In genomic region chr15:74783072-74783807, GRCh38 we compare ENCODE assay signal across 8 cellular contexts. TPM values are rescaled to one million over a fixed set of nuclear protein-coding genes. Genes with fewer than 3 reads are reported as not detected.
A peak's percentile ranks its signal among the peaks of the same experiment; 100 is the strongest.
DNase-seq lines count a peak whose midpoint lies in the region; ATAC-seq lines count a peak whose summit lies in the region.

No MANE protein-coding gene starts in this region.

- in situ Hi-C loops in G401 (cut with HindIII; ENCODE audit: low sequenced_read_pairs), result no loop called here

- H3K27me3 Mint-ChIP-seq in activated naive CD8-positive, alpha-beta T cell treated with anti-CD3 and anti-CD28 coated beads, Interleukin-2, amount 10 ng/mL, durations not matched to agents 7 days and 5 days, result no peaks in the 10 kb centered on the region

- H3K4me3 Mint-ChIP-seq in activated naive CD8-positive, alpha-beta T cell treated with anti-CD3 and anti-CD28 coated beads, Interleukin-2, amount 10 ng/mL, durations not matched to agents 7 days and 5 days, result peak overlapping the region; percentile 88
- peak overlapping the region; percentile 96 for H3K4me3 Mint-ChIP-seq in stimulated activated effector memory CD8-positive, alpha-beta T cell treated with anti-CD3 and anti-CD28 coated beads, Interleukin-12 subunit alpha, Interleukin-12 subunit beta, amount 100 ng/mL, for 72 hours

- DNase-seq in MG63 (no peak), GM19240 (ENCODE audit: insufficient read length, low spot score) (no peak), G401 (ENCODE audit: low spot score) (no peak)
- peak; percentile 61 for DNase-seq in activated naive CD8-positive, alpha-beta T cell treated with anti-CD3 and anti-CD28 coated beads, Interleukin-2, amount 10 ng/mL, durations not matched to agents 7 days and 5 days
- peak in 1 of 2 donors; percentile 66 for DNase-seq in stimulated activated effector memory CD8-positive, alpha-beta T cell treated with anti-CD3 and anti-CD28 coated beads, Interleukin-12 subunit alpha, Interleukin-12 subunit beta, amount 100 ng/mL, for 72 hours (ENCODE audit: low spot score in 2 of 2)

- POLR2A ChIA-PET in activated naive CD8-positive, alpha-beta T cell treated with anti-CD3 and anti-CD28 coated beads, Interleukin-2, amount 10 ng/mL, durations not matched to agents 7 days and 5 days (lab: Charles Lee), result interaction anchor here (0.8 to 21.9 kb wide), 8 partner anchors 4 to 418 kb away, joined by 3 to 709 read pairs (median 4); partner anchors contain the start of genes ARID3B, C15orf39 and CSK

- peaks cover 21% of the 10 kb centered on the region for H3K36me3 Mint-ChIP-seq in activated naive CD8-positive, alpha-beta T cell treated with anti-CD3 and anti-CD28 coated beads, Interleukin-2, amount 10 ng/mL, durations not matched to agents 7 days and 5 days
- H3K36me3 Mint-ChIP-seq in stimulated activated effector memory CD8-positive, alpha-beta T cell treated with anti-CD3 and anti-CD28 coated beads, Interleukin-12 subunit alpha, Interleukin-12 subunit beta, amount 100 ng/mL, for 72 hours, result peaks cover 66% of the 10 kb centered on the region

- peak overlapping the region; percentile 98 for H3K27ac Mint-ChIP-seq in activated naive CD8-positive, alpha-beta T cell treated with anti-CD3 and anti-CD28 coated beads, Interleukin-2, amount 10 ng/mL, durations not matched to agents 7 days and 5 days
- peak overlapping the region; percentile 96 for H3K27ac Mint-ChIP-seq in stimulated activated effector memory CD8-positive, alpha-beta T cell treated with anti-CD3 and anti-CD28 coated beads, Interleukin-12 subunit alpha, Interleukin-12 subunit beta, amount 100 ng/mL, for 72 hours

- ATAC-seq in activated naive CD8-positive, alpha-beta T cell treated with anti-CD3 and anti-CD28 coated beads, Interleukin-2, amount 10 ng/mL, durations not matched to agents 7 days and 5 days (ENCODE audit: low read depth), result no peak
- no peak for ATAC-seq in stimulated activated effector memory CD8-positive, alpha-beta T cell treated with anti-CD3 and anti-CD28 coated beads, Interleukin-12 subunit alpha, Interleukin-12 subunit beta, amount 100 ng/mL, for 72 hours
- ATAC-seq in HG03108 (IDR thresholded peaks at IDR 0.05; ENCODE audit: unreplicated experiment), result no peak

- H3K36me3 ChIP-seq in MG63, result peaks cover 39% of the 10 kb centered on the region

- H3K9me3 ChIP-seq in MG63, result no peaks in the 10 kb centered on the region

- peaks cover 54% of the 10 kb centered on the region for H3K4me1 Mint-ChIP-seq in activated naive CD8-positive, alpha-beta T cell treated with anti-CD3 and anti-CD28 coated beads, Interleukin-2, amount 10 ng/mL, durations not matched to agents 7 days and 5 days
- H3K4me1 Mint-ChIP-seq in stimulated activated effector memory CD8-positive, alpha-beta T cell treated with anti-CD3 and anti-CD28 coated beads, Interleukin-12 subunit alpha, Interleukin-12 subunit beta, amount 100 ng/mL, for 72 hours, result peaks cover 83% of the 10 kb centered on the region

- no peaks in the 10 kb centered on the region for H3K27me3 ChIP-seq in MG63

- no peaks in the 10 kb centered on the region for H3K9me3 Mint-ChIP-seq in activated naive CD8-positive, alpha-beta T cell treated with anti-CD3 and anti-CD28 coated beads, Interleukin-2, amount 10 ng/mL, durations not matched to agents 7 days and 5 days
- H3K9me3 Mint-ChIP-seq in stimulated activated effector memory CD8-positive, alpha-beta T cell treated with anti-CD3 and anti-CD28 coated beads, Interleukin-12 subunit alpha, Interleukin-12 subunit beta, amount 100 ng/mL, for 72 hours, result no peaks in the 10 kb centered on the region

- H3K4me3 ChIP-seq in GM08714 (ENCODE audit: low read length) (peak overlapping the region; percentile 93), MG63 (peak overlapping the region; percentile 80), iPS-11a (ENCODE audit: low read depth, low read length) (peak overlapping the region; percentile 66)

RNA-seq across cellular contexts. Expression of gene CSK, which starts 1.4 kb away (rescaled TPM):
- total RNA-seq in MG63 (2014; rRNA removed; shearing (Covaris generic); ENCODE audit: low replicate concordance), result 42.0 and 57.2 TPM in 2 replicates
- 100 to 1,000 TPM; 269 to 281 TPM for total RNA-seq in activated naive CD8-positive, alpha-beta T cell treated with anti-CD3 and anti-CD28 coated beads, Interleukin-2, amount 10 ng/mL, durations not matched to agents 7 days and 5 days
- total RNA-seq in G401 (2014; rRNA removed; shearing (Covaris generic)), result 27.8 and 31.3 TPM in 2 replicates

RNA-seq across cellular contexts. Expression of gene LMAN1L, which starts 29.4 kb away (rescaled TPM):
- total RNA-seq in MG63 (2014; rRNA removed; shearing (Covaris generic); ENCODE audit: low replicate concordance), result not detected in 2 replicates
- total RNA-seq in activated naive CD8-positive, alpha-beta T cell treated with anti-CD3 and anti-CD28 coated beads, Interleukin-2, amount 10 ng/mL, durations not matched to agents 7 days and 5 days, result under 1 TPM; 0.36 to 0.37 TPM
- total RNA-seq in G401 (2014; rRNA removed; shearing (Covaris generic)), result not detected in 2 replicates

RNA-seq across cellular contexts. Expression of gene CYP1A2, which starts 34.6 kb away (rescaled TPM):
- total RNA-seq in MG63 (2014; rRNA removed; shearing (Covaris generic); ENCODE audit: low replicate concordance), result 0.23 TPM in 1 of 2 replicates, not detected in the other
- not detected for total RNA-seq in activated naive CD8-positive, alpha-beta T cell treated with anti-CD3 and anti-CD28 coated beads, Interleukin-2, amount 10 ng/mL, durations not matched to agents 7 days and 5 days
- total RNA-seq in G401 (2014; rRNA removed; shearing (Covaris generic)), result not detected in 2 replicates

RNA-seq across cellular contexts. Expression of gene CPLX3, which starts 43.2 kb away (rescaled TPM):
- not detected in 2 replicates for total RNA-seq in MG63 (2014; rRNA removed; shearing (Covaris generic); ENCODE audit: low replicate concordance)
- under 1 TPM; 0.17 to 0.28 TPM for total RNA-seq in activated naive CD8-positive, alpha-beta T cell treated with anti-CD3 and anti-CD28 coated beads, Interleukin-2, amount 10 ng/mL, durations not matched to agents 7 days and 5 days
- not detected in 2 replicates for total RNA-seq in G401 (2014; rRNA removed; shearing (Covaris generic))

RNA-seq across cellular contexts. Expression of gene CYP1A1, which starts 57.9 kb away (rescaled TPM):
- total RNA-seq in MG63 (2014; rRNA removed; shearing (Covaris generic); ENCODE audit: low replicate concordance), result 11.6 and 15.7 TPM in 2 replicates
- 10 to 100 TPM; 12.0 to 12.4 TPM for total RNA-seq in activated naive CD8-positive, alpha-beta T cell treated with anti-CD3 and anti-CD28 coated beads, Interleukin-2, amount 10 ng/mL, durations not matched to agents 7 days and 5 days
- total RNA-seq in G401 (2014; rRNA removed; shearing (Covaris generic)), result not detected in 2 replicates
